ENCODE assay signal across 18 cellular contexts in the genomic region with DNA sequence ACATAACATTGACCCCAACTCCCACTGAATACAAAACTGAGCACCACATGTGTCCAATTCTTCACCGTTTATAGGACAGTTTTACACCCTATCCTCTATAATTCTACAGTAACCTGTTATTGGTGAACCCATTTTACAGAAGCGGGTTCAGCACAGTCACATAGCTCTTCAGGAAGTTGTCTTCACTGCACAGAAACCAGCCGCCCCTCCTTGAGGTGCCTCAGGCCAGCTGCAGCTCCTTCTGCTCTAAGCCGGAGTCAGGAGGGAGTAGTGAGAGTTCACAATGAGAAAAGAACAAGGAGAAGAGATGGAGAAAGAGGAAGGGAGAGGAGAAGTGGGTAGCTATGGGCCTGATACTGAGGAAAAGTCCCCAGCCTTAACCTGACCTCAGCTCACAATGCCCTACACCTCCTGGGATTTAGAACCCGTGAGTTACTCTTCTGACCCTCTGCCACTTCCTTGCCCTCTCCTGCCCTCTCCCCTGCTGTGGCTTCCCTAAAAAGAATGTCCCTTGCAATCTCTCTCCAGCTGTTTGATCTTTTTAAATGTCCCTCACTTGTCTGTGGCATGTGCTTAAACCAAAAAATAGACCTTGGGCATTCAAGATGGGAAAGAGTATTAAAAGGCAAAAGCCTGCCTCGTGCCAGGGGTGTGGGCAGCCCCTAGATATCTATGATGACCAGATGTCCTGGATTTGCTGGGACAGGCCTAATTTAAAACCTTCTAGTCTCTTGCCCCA.
"Had no signal": no experiment of that assay in that cellular context is flagged by ENCODE, and none has a peak within 500 bp of the region (broad histone marks: within the 10 kb centered on the region; RNA-seq: fewer than 3 reads in every experiment).

No MANE protein-coding gene starts in this region.

- DNase-seq: body of pancreas; central memory CD4-positive, alpha-beta T cell; cortex of kidney; effector CD8-positive, alpha-beta T cell; heart right ventricle; islet precursor cell; mammary epithelial cell; retina; substantia nigra; T-helper 17 cell; transverse colon had no signal

- H3K4me3 Mint-ChIP-seq: activated naive CD4-positive, alpha-beta T cell treated with anti-CD3 and anti-CD28 coated beads, Interleukin-2, amount 50 U/mL, for 24 hours; stimulated activated effector memory CD8-positive, alpha-beta T cell treated with anti-CD3 and anti-CD28 coated beads, Interleukin-12 subunit alpha, Interleukin-12 subunit beta, amount 100 ng/mL, for 72 hours; T-helper 17 cell had no signal

- H3K9ac ChIP-seq: parathyroid adenoma had no signal

- H3K79me2 ChIP-seq: parathyroid adenoma had no signal

- H3K4me3 ChIP-seq: body of pancreas, heart right ventricle, smooth muscle cell, transverse colon had no signal

- FAIRE-seq: frontal cortex, TTC549 had no signal

- H3K4me2 ChIP-seq: smooth muscle cell had no signal

- ATAC-seq: body of pancreas; left lobe of liver; stimulated activated effector memory CD8-positive, alpha-beta T cell treated with anti-CD3 and anti-CD28 coated beads, Interleukin-12 subunit alpha, Interleukin-12 subunit beta, amount 100 ng/mL, for 72 hours; T-helper 17 cell had no signal

- H3K27me3 ChIP-seq: body of pancreas, heart right ventricle, transverse colon had no signal

- H3K27ac Mint-ChIP-seq: activated naive CD4-positive, alpha-beta T cell treated with anti-CD3 and anti-CD28 coated beads, Interleukin-2, amount 50 U/mL, for 24 hours; stimulated activated effector memory CD8-positive, alpha-beta T cell treated with anti-CD3 and anti-CD28 coated beads, Interleukin-12 subunit alpha, Interleukin-12 subunit beta, amount 100 ng/mL, for 72 hours; T-helper 17 cell had no signal

- H3K36me3 Mint-ChIP-seq: activated naive CD4-positive, alpha-beta T cell treated with anti-CD3 and anti-CD28 coated beads, Interleukin-2, amount 50 U/mL, for 24 hours; stimulated activated effector memory CD8-positive, alpha-beta T cell treated with anti-CD3 and anti-CD28 coated beads, Interleukin-12 subunit alpha, Interleukin-12 subunit beta, amount 100 ng/mL, for 72 hours had no signal

- H3K36me3 ChIP-seq: heart right ventricle, transverse colon had no signal

- H2AFZ ChIP-seq: parathyroid adenoma had no signal

- H3K9me3 ChIP-seq: body of pancreas, transverse colon had no signal

- H3K27ac ChIP-seq: body of pancreas, heart right ventricle, parathyroid adenoma, transverse colon had no signal

- H3K4me1 ChIP-seq: parathyroid adenoma, transverse colon had no signal

- H3K4me1 Mint-ChIP-seq: stimulated activated effector memory CD8-positive, alpha-beta T cell treated with anti-CD3 and anti-CD28 coated beads, Interleukin-12 subunit alpha, Interleukin-12 subunit beta, amount 100 ng/mL, for 72 hours; T-helper 17 cell had no signal

- H3K9me3 Mint-ChIP-seq: activated naive CD4-positive, alpha-beta T cell treated with anti-CD3 and anti-CD28 coated beads, Interleukin-2, amount 50 U/mL, for 24 hours had no signal

- H3K27me3 Mint-ChIP-seq: activated naive CD4-positive, alpha-beta T cell treated with anti-CD3 and anti-CD28 coated beads, Interleukin-2, amount 50 U/mL, for 24 hours had no signal
